ENCODE assay signal across 26 cellular contexts in the genomic region with DNA sequence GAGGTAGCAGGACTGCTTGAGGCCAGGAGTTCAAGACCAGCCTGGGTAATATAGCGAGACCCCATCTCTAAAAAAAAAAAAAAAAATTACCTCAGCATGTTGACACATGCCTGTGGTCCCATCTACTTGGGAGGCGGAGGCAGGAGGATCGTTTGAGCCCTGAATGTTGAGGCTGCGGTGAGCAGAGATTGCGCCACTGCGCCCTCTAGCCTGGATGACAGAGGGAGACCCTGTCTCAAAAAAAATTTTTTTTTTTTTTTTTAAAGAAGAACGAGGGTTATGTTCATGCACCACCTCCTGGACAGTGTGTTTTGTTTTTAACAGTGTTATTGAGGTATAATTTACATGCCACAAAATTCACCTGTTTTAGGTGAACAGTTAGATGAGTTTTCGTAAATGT.
"Had no signal": no experiment of that assay in that cellular context is flagged by ENCODE, and none has a peak within 500 bp of the region (broad histone marks: within the 10 kb centered on the region; RNA-seq: fewer than 3 reads in every experiment).

No MANE protein-coding gene starts in this region.

- H3K9me3 ChIP-seq: adrenal gland, ascending aorta, transverse colon had no signal

- H2AFZ ChIP-seq: hepatocyte had no signal

- H3K36me3 ChIP-seq: adrenal gland, ascending aorta, brain microvascular endothelial cell, left ventricle myocardium inferior, transverse colon had no signal

- H3K27ac ChIP-seq: adrenal gland, ascending aorta, brain microvascular endothelial cell, dorsolateral prefrontal cortex, hepatocyte, left ventricle myocardium inferior, transverse colon had no signal

- H3K4me1 ChIP-seq: adrenal gland, ascending aorta, left ventricle myocardium inferior had no signal

- H3K4me3 ChIP-seq: adrenal gland, ascending aorta, dorsolateral prefrontal cortex, hepatocyte, left ventricle myocardium inferior, transverse colon had no signal

- H3K4me2 ChIP-seq: hepatocyte had no signal

- DNase-seq: activated B cell treated with CpG ODN at 0.5 μM for 24 hours; activated CD4-positive, alpha-beta T cell treated with anti-CD3 and anti-CD28 coated beads for 36 hours; activated CD4-positive, alpha-beta T cell treated with anti-CD3 and anti-CD28 coated beads, Interleukin-2, amount 50 U/mL, for 4 hours; activated CD8-positive, alpha-beta memory T cell treated with anti-CD3 and anti-CD28 coated beads, Interleukin-2, amount 50 U/mL, for 48 hours; activated naive CD4-positive, alpha-beta T cell; activated T-cell treated with anti-CD3 and anti-CD28 coated beads, Interleukin-2, amount 50 U/mL, for 4 hours; adrenal gland; brain microvascular endothelial cell; central memory CD4-positive, alpha-beta T cell; dorsolateral prefrontal cortex; effector memory CD8-positive, alpha-beta T cell; glutamatergic neuron; left ventricle myocardium inferior; natural killer cell; retina; stimulated activated CD4-positive, alpha-beta T cell treated with anti-CD3 and anti-CD28 coated beads, Interleukin-2, amount 100 ng/mL, for 48 hours; stimulated activated CD8-positive, alpha-beta memory T cell treated with anti-CD3 and anti-CD28 coated beads, Interleukin-4, amount 100 ng/mL, for 48 hours; stimulated activated naive B cell treated with anti-CD40 and anti-IgM and Interleukin-4, amounts not matched to agents 10 μg/mL and 1 μg/mL and 100 μg/mL, for 72 hours; transverse colon had no signal

- H3K79me2 ChIP-seq: hepatocyte had no signal

- ATAC-seq: activated CD4-positive, alpha-beta T cell treated with anti-CD3 and anti-CD28 coated beads for 36 hours; activated T-cell treated with anti-CD3 and anti-CD28 coated beads, Interleukin-2, amount 50 U/mL, for 4 hours; effector memory CD8-positive, alpha-beta T cell; esophagus mucosa; natural killer cell; stimulated activated naive B cell treated with anti-CD40 and anti-IgM and Interleukin-4, amounts not matched to agents 10 μg/mL and 1 μg/mL and 100 μg/mL, for 72 hours had no signal

- H3K27me3 ChIP-seq: adrenal gland, ascending aorta, brain microvascular endothelial cell, hepatocyte, transverse colon had no signal

- FAIRE-seq: colon, endothelial cell of umbilical vein, frontal cortex, urothelium cell line had no signal
